24 cellular contexts compared by ENCODE assay signal in genomic region chr10:88382699-88383098, GRCh38.
"Had no signal": no experiment of that assay in that cellular context is flagged by ENCODE, and none has a peak within 500 bp of the region (broad histone marks: within the 10 kb centered on the region; RNA-seq: fewer than 3 reads in every experiment).

No MANE protein-coding gene starts in this region.

- H3K36me3 ChIP-seq: adrenal gland, Peyer's patch, SJSA1 had no signal

- H3K27ac Mint-ChIP-seq: activated CD4-positive, alpha-beta memory T cell treated with anti-CD3 and anti-CD28 coated beads for 36 hours; activated CD4-positive, alpha-beta T cell treated with anti-CD3 and anti-CD28 coated beads, Interleukin-2, amount 10 ng/mL, durations not matched to agents 24 days and 14 days; activated naive CD4-positive, alpha-beta T cell treated with anti-CD3 and anti-CD28 coated beads for 36 hours; activated naive CD8-positive, alpha-beta T cell treated with anti-CD3 and anti-CD28 coated beads for 36 hours; activated T-helper 17 cell treated with anti-CD3 and anti-CD28 coated beads, Interleukin-2, amount 50 U/mL, for 72 hours; T-helper 1 cell treated with Interleukin-12 subunit alpha and Interleukin-12 subunit beta and Interleukin-4 antibody, amounts not matched to agents 30 μg/mL and 1 μg/mL, for 36 hours had no signal

- H3K36me3 Mint-ChIP-seq: activated CD4-positive, alpha-beta memory T cell treated with anti-CD3 and anti-CD28 coated beads for 36 hours had no signal

- H3K27ac ChIP-seq: adrenal gland, coronary artery, Peyer's patch, SJSA1 had no signal

- H3K27me3 ChIP-seq: adrenal gland, Peyer's patch, SJSA1 had no signal

- H3K4me3 ChIP-seq: adrenal gland, coronary artery, Peyer's patch, SJSA1 had no signal

- H3K4me3 Mint-ChIP-seq: activated CD4-positive, alpha-beta memory T cell treated with anti-CD3 and anti-CD28 coated beads for 36 hours; activated CD4-positive, alpha-beta T cell treated with anti-CD3 and anti-CD28 coated beads, Interleukin-2, amount 10 ng/mL, durations not matched to agents 24 days and 14 days; activated naive CD4-positive, alpha-beta T cell treated with anti-CD3 and anti-CD28 coated beads for 36 hours; activated naive CD8-positive, alpha-beta T cell treated with anti-CD3 and anti-CD28 coated beads for 36 hours; activated T-helper 17 cell treated with anti-CD3 and anti-CD28 coated beads, Interleukin-2, amount 50 U/mL, for 72 hours; T-helper 1 cell treated with Interleukin-12 subunit alpha and Interleukin-12 subunit beta and Interleukin-4 antibody, amounts not matched to agents 30 μg/mL and 1 μg/mL, for 36 hours had no signal

- DNase-seq: activated CD4-positive, alpha-beta memory T cell treated with anti-CD3 and anti-CD28 coated beads for 36 hours; activated CD4-positive, alpha-beta T cell treated with anti-CD3 and anti-CD28 coated beads, Interleukin-2, amount 10 ng/mL, durations not matched to agents 24 days and 14 days; activated gamma-delta T cell; activated naive CD4-positive, alpha-beta T cell treated with anti-CD3 and anti-CD28 coated beads for 36 hours; activated naive CD8-positive, alpha-beta T cell treated with anti-CD3 and anti-CD28 coated beads for 36 hours; activated T-cell treated with anti-CD3 and anti-CD28 coated beads for 4 hours; activated T-cell treated with anti-CD3 and anti-CD28 coated beads, Interleukin-2, amount 50 U/mL, for 48 hours; adrenal gland; anterior cingulate cortex; central memory CD4-positive, alpha-beta T cell; NCI-H1048; NCI-H146; NCI-H187 treated with DMSO at 0.1 percent for 48 hours; NCI-H2081 treated with DMSO at 0.1 percent for 48 hours; NCI-H446; NCI-H524; Peyer's patch; SHP77 had no signal

- H3K9me3 ChIP-seq: adrenal gland, Peyer's patch, SJSA1 had no signal

- H3K4me1 ChIP-seq: SJSA1 had no signal

- H3K9me3 Mint-ChIP-seq: activated T-helper 17 cell treated with anti-CD3 and anti-CD28 coated beads, Interleukin-2, amount 50 U/mL, for 72 hours had no signal

- H3K27me3 Mint-ChIP-seq: activated CD4-positive, alpha-beta memory T cell treated with anti-CD3 and anti-CD28 coated beads for 36 hours; activated CD4-positive, alpha-beta T cell treated with anti-CD3 and anti-CD28 coated beads, Interleukin-2, amount 10 ng/mL, durations not matched to agents 24 days and 14 days; activated naive CD8-positive, alpha-beta T cell treated with anti-CD3 and anti-CD28 coated beads for 36 hours; activated T-helper 17 cell treated with anti-CD3 and anti-CD28 coated beads, Interleukin-2, amount 50 U/mL, for 72 hours had no signal

- ATAC-seq: activated CD4-positive, CD25-positive, alpha-beta regulatory T cell treated with anti-CD3 and anti-CD28 coated beads, Interleukin-2, amount 50 U/mL, for 24 hours; activated T-helper 17 cell treated with anti-CD3 and anti-CD28 coated beads, Interleukin-2, amount 50 U/mL, for 72 hours; SK-N-SH treated with all-trans-retinoic acid at 6 μM for 48 hours had no signal
